In genomic region chr4:129008096-129008495, GRCh38 we compare ENCODE assay signal across 28 cellular contexts.
"Had no signal": no experiment of that assay in that cellular context is flagged by ENCODE, and none has a peak within 500 bp of the region (broad histone marks: within the 10 kb centered on the region; RNA-seq: fewer than 3 reads in every experiment).

No MANE protein-coding gene starts in this region.

- H3K27ac ChIP-seq: colonic mucosa, coronary artery, dorsolateral prefrontal cortex, epithelial cell of prostate, esophagus muscularis mucosa, esophagus squamous epithelium, foreskin keratinocyte, gastrocnemius medialis, gastroesophageal sphincter, heart left ventricle, heart right ventricle, hepatocyte had no signal

- ATAC-seq: effector memory CD8-positive, alpha-beta T cell; esophagus mucosa; foreskin keratinocyte; gastrocnemius medialis; gastroesophageal sphincter; heart left ventricle; heart right ventricle had no signal

- H3K79me2 ChIP-seq: hepatocyte had no signal

- H3K4me3 ChIP-seq: colonic mucosa, coronary artery, dorsolateral prefrontal cortex, esophagus muscularis mucosa, esophagus squamous epithelium, gastrocnemius medialis, gastroesophageal sphincter, heart left ventricle, heart right ventricle, hepatocyte had no signal

- FAIRE-seq: endometrium, endothelial cell of umbilical vein, frontal cortex had no signal

- H3K4me1 ChIP-seq: colonic mucosa, esophagus muscularis mucosa, esophagus squamous epithelium, foreskin keratinocyte, gastrocnemius medialis, gastroesophageal sphincter, heart left ventricle, heart right ventricle had no signal

- H3K36me3 ChIP-seq: colonic mucosa, esophagus muscularis mucosa, gastrocnemius medialis, gastroesophageal sphincter, heart left ventricle, heart right ventricle had no signal

- H3K27me3 ChIP-seq: colonic mucosa, dorsolateral prefrontal cortex, esophagus muscularis mucosa, esophagus squamous epithelium, foreskin keratinocyte, gastrocnemius medialis, gastroesophageal sphincter, heart left ventricle, heart right ventricle, hepatocyte had no signal

- H3K4me2 ChIP-seq: hepatocyte had no signal

- DNase-seq: colonic mucosa; cortex of kidney; dermis blood vessel endothelial cell; dorsolateral prefrontal cortex; effector CD4-positive, alpha-beta T cell; effector CD8-positive, alpha-beta T cell; effector memory CD4-positive, alpha-beta T cell; effector memory CD8-positive, alpha-beta T cell; endodermal cell; erythroblast; esophagus squamous epithelium; foreskin fibroblast; foreskin keratinocyte; foreskin melanocyte; gastrocnemius medialis; glutamatergic neuron; head of caudate nucleus; heart left ventricle; heart right ventricle had no signal

- H2AFZ ChIP-seq: hepatocyte had no signal

- H3K9me3 ChIP-seq: colonic mucosa, gastrocnemius medialis had no signal
